9 cellular contexts compared by ENCODE assay signal in the genomic region with DNA sequence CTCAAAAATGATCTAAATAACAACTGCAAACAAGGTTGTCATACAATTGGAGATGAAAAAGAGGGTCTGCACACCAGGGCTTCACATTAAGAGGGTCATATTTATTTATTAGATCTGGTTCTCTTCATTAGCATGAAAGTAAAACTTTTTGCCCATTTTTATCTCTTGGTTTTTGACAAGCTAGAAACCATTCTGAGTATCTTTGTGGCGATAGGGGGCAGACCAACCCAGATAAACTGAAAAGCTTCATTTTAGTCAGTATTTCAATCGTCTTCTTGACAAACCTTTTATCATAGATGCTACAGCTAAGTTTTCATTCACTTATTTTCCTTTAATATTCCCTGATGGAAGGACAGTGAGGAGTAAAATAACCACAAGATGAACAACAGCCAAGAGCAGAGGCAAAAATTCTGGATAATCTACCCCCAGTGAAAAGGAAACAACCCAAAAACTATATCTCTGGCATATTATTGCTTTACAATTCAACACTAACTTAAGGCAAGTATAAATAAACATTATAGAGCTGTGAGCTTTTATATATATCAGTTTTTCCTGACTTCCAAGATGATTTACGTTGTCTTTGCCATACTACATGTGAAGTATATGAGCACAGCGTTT. TPM values are rescaled to one million over a fixed set of nuclear protein-coding genes. Genes with fewer than 3 reads are reported as not detected.
DNase-seq lines count a peak whose midpoint lies in the region; ATAC-seq and TF ChIP-seq lines count a peak whose summit lies in the region.
"Had no signal": no experiment of that assay in that cellular context is flagged by ENCODE, and none has a peak within 500 bp of the region (broad histone marks: within the 10 kb centered on the region; RNA-seq: fewer than 3 reads in every experiment).

No MANE protein-coding gene starts in this region.

- H3K9me3 Mint-ChIP-seq in Caco-2 (ENCODE audit: unreplicated experiment) = no peaks in the 10 kb centered on the region

- no peaks in the 10 kb centered on the region for H3K27me3 Mint-ChIP-seq in Caco-2 (ENCODE audit: insufficient read depth, unreplicated experiment)

- H3K36me3 Mint-ChIP-seq in Caco-2 (ENCODE audit: insufficient read depth, unreplicated experiment) = peaks cover 6% of the 10 kb centered on the region

- intact Hi-C loops in Caco-2 (cut with micrococcal nuclease; ENCODE audit: unreplicated experiment) = loop anchor here (1.0 to 10.0 kb wide), 3 partner anchors 119 to 665 kb away; a partner anchor contains a TSS

- no peaks in the 10 kb centered on the region for H3K4me1 ChIP-seq in Caco-2

- no peaks in the 10 kb centered on the region for H3K36me3 ChIP-seq in Caco-2 (ENCODE audit: control insufficient read depth, insufficient read depth, low read length)

- no peaks in the 10 kb centered on the region for H3K27me3 ChIP-seq in Caco-2 (replicated peaks; ENCODE audit: control insufficient read depth, insufficient read depth, low read length)

- H3K4me3 Mint-ChIP-seq in Caco-2 (ENCODE audit: unreplicated experiment) = no peak overlapping the region

- no peaks in the 10 kb centered on the region for H3K4me1 Mint-ChIP-seq in Caco-2 (ENCODE audit: low read depth, unreplicated experiment)

- H3K9me3 ChIP-seq in Caco-2 = no peaks in the 10 kb centered on the region

- BruUV-seq in Caco-2 (replicated peaks; lab: Mats Ljungman, UMichigan) = no TSS peak

- no peak overlapping the region for H3K27ac Mint-ChIP-seq in Caco-2 (ENCODE audit: unreplicated experiment)

- CTCF ChIA-PET in Caco-2 (lab: Charles Lee) = interaction anchor here (0.7 to 2.2 kb wide), 8 partner anchors 9 to 875 kb away, joined by 3 to 21 read pairs (median 3); no protein-coding TSS in a partner anchor

- no peak overlapping the region for H3K4me3 ChIP-seq in Caco-2 (ENCODE audit: low read depth, low read length)

- DNase-seq in Caco-2 = peak in 1 of 2 experiments; percentile 36
- DNase-seq in activated T-helper 1 cell treated with Interleukin-2 at 50 U/mL for 16 hours (ENCODE audit: low read depth) = peak; percentile 13
- DNase-seq in globus pallidus (ENCODE audit: low spot score) = peak; percentile 81
- peak in 2 of 3 experiments; percentile 16 to 28 for DNase-seq in stimulated activated CD4-positive, alpha-beta T cell treated with anti-CD3 and anti-CD28 coated beads, TNF-alpha, amount 100 ng/mL, for 4 hours (ENCODE audit: low read depth in 3 of 3)
- DNase-seq in HuH-7 (ENCODE audit: low spot score) = no peak
- no peak for DNase-seq in LoVo (ENCODE audit: low spot score)
- no peak for DNase-seq in NCI-H345 treated with DMSO at 0.1 percent for 48 hours (lab: John Stamatoyannopoulos, UW; ENCODE audit: unreplicated experiment)

- peak; percentile 53 for ATAC-seq in HG03520 (IDR thresholded peaks at IDR 0.05; ENCODE audit: unreplicated experiment)
- ATAC-seq: left colon had no signal

- TF ChIP-seq CTCF in Caco-2 (IDR thresholded peaks at IDR 0.05; ENCODE audit: insufficient read depth in 1 of 2, low read depth in 1 of 2, low read length in 1 of 2, severe bottlenecking in 1 of 2, unreplicated experiment in 1 of 2) = peak; percentile 42 to 62

- POLR2A ChIA-PET in Caco-2 (lab: Charles Lee) = no interaction called here

RNA-seq across cellular contexts. Expression of a gene that starts 45.2 kb away (rescaled TPM):
- total RNA-seq in Caco-2 (2022) = not detected in 2 replicates

Comparison
In these comparisons a context has a peak if more than half of its experiments do, and no peak if none do; other contexts are left out.
1. DNase-seq: peak in activated T-helper 1 cell treated with Interleukin-2 at 50 U/mL for 16 hours (single experiment), globus pallidus (single experiment) and stimulated activated CD4-positive, alpha-beta T cell treated with anti-CD3 and anti-CD28 coated beads, TNF-alpha, amount 100 ng/mL, for 4 hours (2 of 3); none in HuH-7 (single experiment), LoVo (single experiment) and NCI-H345 treated with DMSO at 0.1 percent for 48 hours (single experiment).